ENCODE assay signal across 1 cellular context in the genomic region with DNA sequence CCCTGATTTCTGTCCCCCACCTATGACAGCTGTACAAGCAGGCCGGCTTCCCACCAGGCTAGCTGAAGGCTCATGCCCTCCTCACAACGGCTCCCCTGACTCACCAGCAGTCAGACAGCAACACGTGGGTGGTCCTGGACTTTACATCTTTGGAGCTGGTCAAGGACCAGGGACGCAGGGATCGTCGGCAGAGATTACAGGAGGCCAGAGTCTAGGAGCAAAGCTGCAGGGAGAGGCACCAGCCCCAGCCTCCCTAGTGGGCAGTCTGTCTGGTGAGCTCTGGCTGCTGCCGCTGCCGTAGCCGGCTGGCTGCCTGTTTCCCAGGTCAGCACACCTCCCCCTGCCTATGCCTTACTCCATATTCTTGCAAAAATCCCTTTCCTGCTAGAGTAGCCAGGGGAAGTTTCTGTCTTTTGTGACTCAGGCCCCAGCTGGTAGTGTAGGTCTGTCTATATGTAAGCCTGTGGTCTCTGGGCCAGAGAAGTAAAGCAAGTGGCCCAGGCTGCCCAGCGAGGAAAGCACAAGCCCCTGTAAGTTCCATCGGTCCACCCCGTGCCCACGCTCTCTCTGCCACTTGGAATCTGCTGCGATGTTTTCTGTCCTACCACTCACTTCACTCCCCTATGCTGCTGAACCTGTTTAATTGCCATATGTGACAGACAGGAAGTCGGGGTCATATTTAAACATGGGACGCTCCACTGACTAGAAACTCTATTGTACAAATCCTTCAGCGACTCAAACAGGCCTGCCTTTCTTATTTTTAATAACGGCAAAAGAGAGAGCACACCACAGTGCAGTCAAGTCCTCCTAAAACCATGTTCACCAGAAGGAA.
A peak's percentile ranks its signal among the peaks of the same experiment; 100 is the strongest.
TF ChIP-seq lines count a peak whose summit lies in the region.

No MANE protein-coding gene starts in this region.

TF ChIP-seq in HepG2, 621 proteins besides CTCF, POLR2A, EP300 and RAD21 (continued from another document):
- no peak for TF ChIP-seq SOX5 (CRISPR knock-in tag; IDR thresholded peaks at IDR 0.05; ENCODE audit: borderline replicate concordance)
- peak; percentile 29 for TF ChIP-seq SKI (IDR thresholded peaks at IDR 0.05; ENCODE audit: partially characterized antibody)
- TF ChIP-seq FOSL2 (CRISPR knock-in tag; IDR thresholded peaks at IDR 0.05), result 0 out of 2 replicates have a peak, but pooled peaks have one; percentile 23
TF ChIP-seq in HepG2: peak in this region for 12.
